21 cellular contexts compared by ENCODE assay signal in genomic region chr5:66949066-66949465, GRCh38.
"Had no signal": no experiment of that assay in that cellular context is flagged by ENCODE, and none has a peak within 500 bp of the region (broad histone marks: within the 10 kb centered on the region; RNA-seq: fewer than 3 reads in every experiment).

No MANE protein-coding gene starts in this region.

- H3K4me3 ChIP-seq: coronary artery, left ventricle myocardium inferior, lung, psoas muscle, sigmoid colon, skin epidermis, thoracic aorta, transverse colon had no signal

- H3K27me3 ChIP-seq: foreskin keratinocyte, neutrophil, sigmoid colon, transverse colon had no signal

- ATAC-seq: foreskin keratinocyte; left cardiac atrium; naive thymus-derived CD4-positive, alpha-beta T cell; psoas muscle; stimulated activated naive B cell treated with anti-CD40 and anti-IgM and Interleukin-4, amounts not matched to agents 10 μg/mL and 1 μg/mL and 100 μg/mL, for 72 hours; stimulated activated naive CD8-positive, alpha-beta T cell treated with anti-CD3 and anti-CD28 coated beads, Interleukin-15, amount 100 ng/mL, for 72 hours had no signal

- H3K9me3 ChIP-seq: left ventricle myocardium inferior, neutrophil, psoas muscle, sigmoid colon, thoracic aorta, transverse colon had no signal

- H3K4me1 ChIP-seq: foreskin keratinocyte, psoas muscle, sigmoid colon, transverse colon had no signal

- H3K36me3 ChIP-seq: left ventricle myocardium inferior, neutrophil, sigmoid colon, thoracic aorta, transverse colon had no signal

- H3K27ac ChIP-seq: coronary artery, foreskin keratinocyte, left ventricle myocardium inferior, neutrophil, psoas muscle, sigmoid colon, skin epidermis, thoracic aorta, transverse colon had no signal

- DNase-seq: effector CD4-positive, alpha-beta T cell; endodermal cell; foreskin keratinocyte; immature natural killer cell; left cardiac atrium; left ventricle myocardium inferior; mesendoderm; naive thymus-derived CD4-positive, alpha-beta T cell; psoas muscle; sigmoid colon; stimulated activated CD4-positive, alpha-beta T cell treated with anti-CD3 and anti-CD28 coated beads, Interleukin-2, amount 100 ng/mL, for 24 hours; stimulated activated CD4-positive, alpha-beta T cell treated with anti-CD3 and anti-CD28 coated beads, Interleukin-4, amount 100 ng/mL, for 4 hours; stimulated activated naive B cell treated with anti-CD40 and anti-IgM and Interleukin-4, amounts not matched to agents 10 μg/mL and 1 μg/mL and 100 μg/mL, for 72 hours; stimulated activated naive CD8-positive, alpha-beta T cell treated with anti-CD3 and anti-CD28 coated beads, Interleukin-15, amount 100 ng/mL, for 72 hours; transverse colon had no signal

- FAIRE-seq: keratinocyte had no signal
